Comparison of ENCODE assay signal across 25 cellular contexts in the genomic region with DNA sequence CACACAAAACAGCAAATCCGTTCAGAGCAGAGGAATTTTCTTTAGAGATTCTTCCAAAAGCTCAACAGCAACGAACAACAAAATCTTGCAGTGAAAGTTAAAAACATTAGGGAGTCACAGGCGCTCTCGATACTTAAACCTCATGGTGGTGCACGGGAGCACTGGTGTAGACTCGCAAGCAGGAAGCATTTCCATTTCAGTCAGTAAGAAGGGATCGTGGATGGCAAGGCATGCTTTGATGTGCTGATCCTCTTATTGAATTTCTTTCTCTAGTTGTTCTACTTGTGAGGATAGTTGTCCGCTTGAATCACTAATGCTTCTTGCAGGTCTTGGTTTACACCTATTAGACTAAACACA.
DNase-seq lines count a peak whose midpoint lies in the region; ATAC-seq, FAIRE-seq and TF ChIP-seq lines count a peak whose summit lies in the region.
"Had no signal": no experiment of that assay in that cellular context is flagged by ENCODE, and none has a peak within 500 bp of the region (broad histone marks: within the 10 kb centered on the region; RNA-seq: fewer than 3 reads in every experiment).

No MANE protein-coding gene starts in this region.

- no peaks in the 10 kb centered on the region for H3K36me3 Mint-ChIP-seq in glutamatergic neuron (ENCODE audit: unreplicated experiment)
- H3K36me3 Mint-ChIP-seq: activated naive CD8-positive, alpha-beta T cell treated with anti-CD3 and anti-CD28 coated beads for 36 hours had no signal

- intact Hi-C loops in K562 (cut with micrococcal nuclease): no loop called here

- H3K9me3 ChIP-seq in K562 (replicated peaks; ENCODE audit: control insufficient read depth, insufficient read depth, low read depth, low read length): no peaks in the 10 kb centered on the region
- H3K9me3 ChIP-seq: body of pancreas, SK-N-SH had no signal

- peaks cover 0 to 7% of the 10 kb centered on the region in 2 experiments; a peak in 1 of 5 replicates for H3K4me1 ChIP-seq in K562 (replicated peaks in 1 of 2; ENCODE audit: control insufficient read depth in 2 of 2, insufficient read depth in 2 of 2, low read length in 2 of 2)
- H3K4me1 ChIP-seq: body of pancreas had no signal

- POLR2A ChIA-PET in K562 (lab: Yijun Ruan, JAX): interaction anchor here (0.7 kb wide), 1 partner anchor 133 kb away, joined by 3 read pairs; no protein-coding TSS in a partner anchor

- no peaks in the 10 kb centered on the region for H3K4me1 Mint-ChIP-seq in glutamatergic neuron (ENCODE audit: low read depth, unreplicated experiment)
- H3K4me1 Mint-ChIP-seq: activated naive CD8-positive, alpha-beta T cell treated with anti-CD3 and anti-CD28 coated beads for 36 hours had no signal

- H3K27ac Mint-ChIP-seq in glutamatergic neuron (ENCODE audit: unreplicated experiment): peak overlapping the region; percentile 22
- H3K27ac Mint-ChIP-seq: activated naive CD8-positive, alpha-beta T cell treated with anti-CD3 and anti-CD28 coated beads for 36 hours; activated T-helper 2 cell treated with anti-CD3 and anti-CD28 coated beads, Interferon-gamma antibody, Interleukin-2, Interleukin-4, amounts not matched to agents 10 μg/mL and 5 μg/mL and 100 μg/mL, durations not matched to agents 14 hours and 24 hours and 36 hours; dendritic cell treated with granulocyte-macrophage colony-stimulating factor and Interleukin-4, amounts not matched to agents 40 ng/mL and 50 ng/mL, for 4 days had no signal

- H3K27me3 ChIP-seq in K562 (ENCODE audit: control insufficient read depth in 2 of 2, insufficient read depth in 2 of 2, low read length in 2 of 2): peaks cover 0 to 5% of the 10 kb centered on the region in 2 experiments; a peak in 2 of 5 replicates
- H3K27me3 ChIP-seq: body of pancreas had no signal

- no peaks in the 10 kb centered on the region for H3K9me1 ChIP-seq in K562 (ENCODE audit: control insufficient read depth, insufficient read depth, low read length)

- no peak for FAIRE-seq in K562 (lab: Jason Lieb, UNC)
- FAIRE-seq: D721Med, endothelial cell of umbilical vein had no signal

- H3K27me3 Mint-ChIP-seq in glutamatergic neuron (ENCODE audit: unreplicated experiment): peaks cover 5% of the 10 kb centered on the region
- H3K27me3 Mint-ChIP-seq: activated naive CD8-positive, alpha-beta T cell treated with anti-CD3 and anti-CD28 coated beads for 36 hours; dendritic cell treated with granulocyte-macrophage colony-stimulating factor and Interleukin-4, amounts not matched to agents 40 ng/mL and 50 ng/mL, for 4 days had no signal

- 27% methylated on average over 8 of the region's 8 CpGs for WGBS in K562 (ENCODE audit: insufficient coverage, low coverage, missing lambda C conversion rate)

- TF ChIP-seq CTCF in K562 (IDR thresholded peaks at IDR 0.05 in 2 of 3, conservative IDR thresholded peaks at IDR 0.05 in 1 of 3; ENCODE audit: insufficient read depth in 2 of 3, low read depth in 1 of 3, low read length in 3 of 3) (no peak), glutamatergic neuron (IDR thresholded peaks at IDR 0.05; ENCODE audit: partially characterized antibody, unreplicated experiment) (no peak), retinal pigment epithelial cell (conservative IDR thresholded peaks at IDR 0.05; ENCODE audit: low read depth, low read length) (peak; percentile 27)

- no peaks in the 10 kb centered on the region for H3K79me2 ChIP-seq in K562 (ENCODE audit: control insufficient read depth, insufficient read depth, low read length)

- peak; percentile 19 for DNase-seq in GM03348 (ENCODE audit: low spot score)
- no peak for DNase-seq in K562 (ENCODE audit: extremely low read depth in 1 of 4, low spot score in 3 of 4)
- DNase-seq in glutamatergic neuron: no peak
- DNase-seq in retinal pigment epithelial cell (ENCODE audit: low read depth): no peak
- DNase-seq in DMS114 treated with DMSO at 0.1 percent for 48 hours (lab: John Stamatoyannopoulos, UW; ENCODE audit: unreplicated experiment): no peak
- DNase-seq in G401 (ENCODE audit: low spot score): no peak
- DNase-seq in retina: no peak
- DNase-seq: activated CD4-positive, alpha-beta T cell treated with anti-CD3 and anti-CD28 coated beads, Interleukin-2, amount 50 U/mL, for 4 hours; activated CD8-positive, alpha-beta memory T cell treated with anti-CD3 and anti-CD28 coated beads, Interleukin-2, amount 50 U/mL, for 48 hours; activated naive CD8-positive, alpha-beta T cell treated with anti-CD3 and anti-CD28 coated beads for 36 hours; foreskin keratinocyte; islet precursor cell; NCI-H146; NCI-H69; SK-N-SH; T-helper 2 cell had no signal

- CTCF ChIA-PET in K562 (lab: Yijun Ruan, JAX; ENCODE audit: low intra/inter-chr PET ratio): no interaction called here

- no peaks in the 10 kb centered on the region for H4K20me1 ChIP-seq in K562 (replicated peaks; ENCODE audit: control insufficient read depth, insufficient read depth, low read length)

- no peak for TF ChIP-seq RAD21 in K562 (CRISPR knock-in tag; conservative IDR thresholded peaks at IDR 0.05 in 1 of 2, IDR thresholded peaks at IDR 0.05 in 1 of 2)

- H3K9me3 Mint-ChIP-seq in glutamatergic neuron (ENCODE audit: unreplicated experiment): peaks cover 3% of the 10 kb centered on the region
- H3K9me3 Mint-ChIP-seq: activated naive CD8-positive, alpha-beta T cell treated with anti-CD3 and anti-CD28 coated beads for 36 hours; activated T-helper 2 cell treated with anti-CD3 and anti-CD28 coated beads, Interferon-gamma antibody, Interleukin-2, Interleukin-4, amounts not matched to agents 10 μg/mL and 5 μg/mL and 100 μg/mL, durations not matched to agents 14 hours and 24 hours and 36 hours; dendritic cell treated with granulocyte-macrophage colony-stimulating factor and Interleukin-4, amounts not matched to agents 40 ng/mL and 50 ng/mL, for 4 days had no signal

- no peak overlapping the region for H3K4me3 Mint-ChIP-seq in glutamatergic neuron (ENCODE audit: unreplicated experiment)
- H3K4me3 Mint-ChIP-seq: activated naive CD8-positive, alpha-beta T cell treated with anti-CD3 and anti-CD28 coated beads for 36 hours; dendritic cell treated with granulocyte-macrophage colony-stimulating factor and Interleukin-4, amounts not matched to agents 40 ng/mL and 50 ng/mL, for 4 days had no signal

- H2AFZ ChIP-seq in K562 (ENCODE audit: low read depth, low read length): peak overlapping the region; percentile 67

- no TSS peak for BruUV-seq in K562 (replicated peaks; lab: Mats Ljungman, UMichigan)

- no peak overlapping the region for H3K27ac ChIP-seq in K562 (ENCODE audit: extremely low read depth, low read depth, low read length)
- H3K27ac ChIP-seq: body of pancreas, foreskin keratinocyte, KMS-11, VCaP had no signal

- 0 out of 3 replicates have a peak, but pooled peaks have one; percentile 34 for ATAC-seq in K562
- ATAC-seq in GM19397 (IDR thresholded peaks at IDR 0.05; ENCODE audit: unreplicated experiment): no peak
- ATAC-seq: body of pancreas, foreskin keratinocyte had no signal

- no peak for TF ChIP-seq POLR2A in K562 (conservative IDR thresholded peaks at IDR 0.05)

- no peak overlapping the region for H3K4me3 ChIP-seq in K562
- H3K4me3 ChIP-seq in retinal pigment epithelial cell (ENCODE audit: low read length): peak overlapping the region; percentile 9
- H3K4me3 ChIP-seq: body of pancreas, lung had no signal

- no peak overlapping the region for H3K9ac ChIP-seq in K562 (ENCODE audit: insufficient read depth in 1 of 2, low read depth in 2 of 2, low read length in 2 of 2)
- H3K9ac ChIP-seq: KMS-11, SK-N-SH had no signal

- in situ Hi-C loops in K562 (cut with MboI): no loop called here
- in situ Hi-C loops in G401 (cut with HindIII; ENCODE audit: low sequenced_read_pairs): no loop called here

- no peak for TF ChIP-seq EP300 in K562 (IDR thresholded peaks at IDR 0.05; ENCODE audit: low read length)

- no peaks in the 10 kb centered on the region for H3K36me3 ChIP-seq in K562 (ENCODE audit: control insufficient read depth, insufficient read depth, low read length)

- no peak overlapping the region for H3K4me2 ChIP-seq in K562 (ENCODE audit: insufficient read depth, low read length)
- H3K4me2 ChIP-seq: KMS-11, SK-N-SH had no signal

TF ChIP-seq in K562, 482 proteins besides CTCF, POLR2A, EP300 and RAD21 (continues in another document):
- no peak for TF ChIP-seq CBFA2T2 (conservative IDR thresholded peaks at IDR 0.05)
- no peak for TF ChIP-seq FOSL1 (tag; conservative IDR thresholded peaks at IDR 0.05)
- TF ChIP-seq, protein P1, sequence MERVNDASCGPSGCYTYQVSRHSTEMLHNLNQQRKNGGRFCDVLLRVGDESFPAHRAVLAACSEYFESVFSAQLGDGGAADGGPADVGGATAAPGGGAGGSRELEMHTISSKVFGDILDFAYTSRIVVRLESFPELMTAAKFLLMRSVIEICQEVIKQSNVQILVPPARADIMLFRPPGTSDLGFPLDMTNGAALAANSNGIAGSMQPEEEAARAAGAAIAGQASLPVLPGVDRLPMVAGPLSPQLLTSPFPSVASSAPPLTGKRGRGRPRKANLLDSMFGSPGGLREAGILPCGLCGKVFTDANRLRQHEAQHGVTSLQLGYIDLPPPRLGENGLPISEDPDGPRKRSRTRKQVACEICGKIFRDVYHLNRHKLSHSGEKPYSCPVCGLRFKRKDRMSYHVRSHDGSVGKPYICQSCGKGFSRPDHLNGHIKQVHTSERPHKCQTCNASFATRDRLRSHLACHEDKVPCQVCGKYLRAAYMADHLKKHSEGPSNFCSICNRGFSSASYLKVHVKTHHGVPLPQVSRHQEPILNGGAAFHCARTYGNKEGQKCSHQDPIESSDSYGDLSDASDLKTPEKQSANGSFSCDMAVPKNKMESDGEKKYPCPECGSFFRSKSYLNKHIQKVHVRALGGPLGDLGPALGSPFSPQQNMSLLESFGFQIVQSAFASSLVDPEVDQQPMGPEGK (CRISPR knock-in tag; IDR thresholded peaks at IDR 0.05; ENCODE audit: borderline replicate concordance): no peak
- TF ChIP-seq STAT5B (CRISPR knock-in tag; IDR thresholded peaks at IDR 0.05): no peak
- TF ChIP-seq TCFL5 (CRISPR knock-in tag; conservative IDR thresholded peaks at IDR 0.05): no peak
- TF ChIP-seq RFX7 (CRISPR knock-in tag; IDR thresholded peaks at IDR 0.05): no peak
- TF ChIP-seq ZNF695 (CRISPR knock-in tag; IDR thresholded peaks at IDR 0.05): no peak
- TF ChIP-seq GTF2A2 (tag; IDR thresholded peaks at IDR 0.05): no peak
- no peak for TF ChIP-seq ZNF77 (CRISPR knock-in tag; IDR thresholded peaks at IDR 0.05)
- TF ChIP-seq L3MBTL2 (IDR thresholded peaks at IDR 0.05): no peak
- TF ChIP-seq SRSF1 (IDR thresholded peaks at IDR 0.05; ENCODE audit: low read depth, low read length): no peak
- TF ChIP-seq MCM5 (IDR thresholded peaks at IDR 0.05; ENCODE audit: low read depth): no peak
- TF ChIP-seq XRCC3 (IDR thresholded peaks at IDR 0.05): no peak
- TF ChIP-seq RHOXF2B (CRISPR knock-in tag; conservative IDR thresholded peaks at IDR 0.05): no peak
- no peak for TF ChIP-seq ZBTB1 (CRISPR knock-in tag; IDR thresholded peaks at IDR 0.05; ENCODE audit: borderline replicate concordance, low read depth)
- no peak for TF ChIP-seq ZNF384 (IDR thresholded peaks at IDR 0.05; ENCODE audit: low read depth, low read length)
- no peak for TF ChIP-seq ZNF699 (CRISPR knock-in tag; IDR thresholded peaks at IDR 0.05; ENCODE audit: insufficient replicate concordance)
